In the genomic region with DNA sequence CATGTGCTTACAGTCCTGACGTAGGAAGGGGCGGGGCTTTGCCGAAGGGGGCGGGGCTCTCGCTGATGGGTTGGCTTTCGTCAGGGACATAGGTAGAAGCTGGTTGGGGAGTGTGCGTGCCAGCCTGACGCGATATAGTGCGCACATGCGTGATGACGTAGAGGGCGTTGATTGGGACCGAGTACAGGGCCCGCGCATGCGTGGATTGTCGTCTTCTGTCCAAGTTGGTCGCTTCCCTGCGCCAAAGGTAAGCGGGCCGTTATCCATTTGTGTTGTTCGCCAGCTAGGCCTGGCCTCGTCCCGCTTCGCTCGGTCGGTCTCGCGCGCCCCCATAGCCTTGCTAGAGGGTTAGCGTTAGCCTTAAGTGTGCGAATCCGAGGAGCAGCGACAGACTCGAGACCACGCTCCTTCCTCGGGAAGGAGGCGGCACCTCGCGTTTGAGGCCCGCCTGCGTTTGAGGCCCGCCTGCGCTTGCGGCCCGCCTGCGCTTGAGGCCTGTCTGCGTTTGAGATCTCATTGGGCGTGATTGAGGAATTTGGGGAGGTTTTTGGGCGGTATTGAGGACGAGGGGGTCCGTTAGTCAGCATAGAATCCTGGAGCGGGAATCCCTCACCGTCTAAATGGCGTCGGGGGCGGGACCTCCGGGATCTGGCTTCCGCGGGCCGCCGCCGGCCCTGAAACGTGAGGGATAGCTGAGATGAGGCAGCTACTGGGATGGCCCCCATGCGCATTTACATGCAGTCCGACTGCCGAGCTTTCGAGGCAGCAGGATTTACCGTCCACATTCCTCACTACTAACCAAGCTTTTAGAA, we compare ENCODE assay signal across 1 cellular context.
A peak's percentile ranks its signal among the peaks of the same experiment; 100 is the strongest.
TF ChIP-seq lines count a peak whose summit lies in the region.

TSS of gene XRCC6 (plus strand) at position 197 of the 812 bp plus-strand sequence. CDS start 710 bp downstream, outside the sequence.

TF ChIP-seq in HepG2, 621 proteins besides CTCF, POLR2A, EP300 and RAD21 (continued from another document and continues in another):
- TF ChIP-seq, protein P1, sequence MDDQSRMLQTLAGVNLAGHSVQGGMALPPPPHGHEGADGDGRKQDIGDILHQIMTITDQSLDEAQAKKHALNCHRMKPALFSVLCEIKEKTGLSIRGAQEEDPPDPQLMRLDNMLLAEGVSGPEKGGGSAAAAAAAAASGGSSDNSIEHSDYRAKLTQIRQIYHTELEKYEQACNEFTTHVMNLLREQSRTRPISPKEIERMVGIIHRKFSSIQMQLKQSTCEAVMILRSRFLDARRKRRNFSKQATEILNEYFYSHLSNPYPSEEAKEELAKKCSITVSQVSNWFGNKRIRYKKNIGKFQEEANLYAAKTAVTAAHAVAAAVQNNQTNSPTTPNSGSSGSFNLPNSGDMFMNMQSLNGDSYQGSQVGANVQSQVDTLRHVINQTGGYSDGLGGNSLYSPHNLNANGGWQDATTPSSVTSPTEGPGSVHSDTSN (CRISPR knock-in tag; IDR thresholded peaks at IDR 0.05; ENCODE audit: borderline replicate concordance) = no peak
- TF ChIP-seq SAP130 (CRISPR knock-in tag; IDR thresholded peaks at IDR 0.05; ENCODE audit: low read depth) (peak; percentile 84; the same call in 1 of the 2 replicates), IRX3 (CRISPR knock-in tag; IDR thresholded peaks at IDR 0.05; ENCODE audit: borderline replicate concordance, low read depth) (0 out of 2 replicates have a peak, but pooled peaks have one; percentile 76), THYN1 (CRISPR knock-in tag; IDR thresholded peaks at IDR 0.05; ENCODE audit: borderline replicate concordance, low read depth) (no peak), ZNF761 (CRISPR knock-in tag; conservative IDR thresholded peaks at IDR 0.05) (no peak), KDM6A (CRISPR knock-in tag; IDR thresholded peaks at IDR 0.05; ENCODE audit: low read depth) (no peak), GABPB1 (CRISPR knock-in tag; IDR thresholded peaks at IDR 0.05) (peak; percentile 83), ARID2 (CRISPR knock-in tag; IDR thresholded peaks at IDR 0.05; ENCODE audit: borderline replicate concordance) (no peak), CEBPB (IDR thresholded peaks at IDR 0.05; ENCODE audit: borderline replicate concordance, low read depth, low read length) (no peak), PHF8 (CRISPR knock-in tag; IDR thresholded peaks at IDR 0.05) (peak; percentile 94), EEA1 (CRISPR knock-in tag; IDR thresholded peaks at IDR 0.05; ENCODE audit: borderline replicate concordance) (peak; percentile 37; the same call in 1 of the 2 replicates), RXRA (CRISPR knock-in tag; IDR thresholded peaks at IDR 0.05) (peak; percentile 42; the same call in 1 of the 2 replicates), FOXO1 (CRISPR knock-in tag; IDR thresholded peaks at IDR 0.05) (no peak), ZNF503 (CRISPR knock-in tag; IDR thresholded peaks at IDR 0.05) (no peak), ZNF800 (CRISPR knock-in tag; IDR thresholded peaks at IDR 0.05) (no peak), SIN3B (IDR thresholded peaks at IDR 0.05; ENCODE audit: low read length) (no peak), MXD4 (CRISPR knock-in tag; IDR thresholded peaks at IDR 0.05) (no peak), SRY (CRISPR knock-in tag; IDR thresholded peaks at IDR 0.05) (peak; percentile 87), ARNT (IDR thresholded peaks at IDR 0.05) (no peak), ZBTB33 (CRISPR knock-in tag; IDR thresholded peaks at IDR 0.05) (peak; percentile 6; the same call in 1 of the 2 replicates), SSRP1 (CRISPR knock-in tag; IDR thresholded peaks at IDR 0.05) (no peak), GTF2F1 (IDR thresholded peaks at IDR 0.05; ENCODE audit: low read length) (no peak; the same call in 1 of the 2 replicates), ZFP62 (CRISPR knock-in tag; IDR thresholded peaks at IDR 0.05) (no peak), ZNF550 (CRISPR knock-in tag; IDR thresholded peaks at IDR 0.05; ENCODE audit: borderline replicate concordance) (no peak)
- TF ChIP-seq, protein P2, sequence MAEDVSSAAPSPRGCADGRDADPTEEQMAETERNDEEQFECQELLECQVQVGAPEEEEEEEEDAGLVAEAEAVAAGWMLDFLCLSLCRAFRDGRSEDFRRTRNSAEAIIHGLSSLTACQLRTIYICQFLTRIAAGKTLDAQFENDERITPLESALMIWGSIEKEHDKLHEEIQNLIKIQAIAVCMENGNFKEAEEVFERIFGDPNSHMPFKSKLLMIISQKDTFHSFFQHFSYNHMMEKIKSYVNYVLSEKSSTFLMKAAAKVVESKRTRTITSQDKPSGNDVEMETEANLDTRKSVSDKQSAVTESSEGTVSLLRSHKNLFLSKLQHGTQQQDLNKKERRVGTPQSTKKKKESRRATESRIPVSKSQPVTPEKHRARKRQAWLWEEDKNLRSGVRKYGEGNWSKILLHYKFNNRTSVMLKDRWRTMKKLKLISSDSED (CRISPR knock-in tag; IDR thresholded peaks at IDR 0.05) = no peak
- TF ChIP-seq, protein P3, sequence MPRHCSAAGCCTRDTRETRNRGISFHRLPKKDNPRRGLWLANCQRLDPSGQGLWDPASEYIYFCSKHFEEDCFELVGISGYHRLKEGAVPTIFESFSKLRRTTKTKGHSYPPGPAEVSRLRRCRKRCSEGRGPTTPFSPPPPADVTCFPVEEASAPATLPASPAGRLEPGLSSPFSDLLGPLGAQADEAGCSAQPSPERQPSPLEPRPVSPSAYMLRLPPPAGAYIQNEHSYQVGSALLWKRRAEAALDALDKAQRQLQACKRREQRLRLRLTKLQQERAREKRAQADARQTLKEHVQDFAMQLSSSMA (CRISPR knock-in tag; IDR thresholded peaks at IDR 0.05) = peak; percentile 70; the same call in 1 of the 2 replicates
- TF ChIP-seq, protein P4, sequence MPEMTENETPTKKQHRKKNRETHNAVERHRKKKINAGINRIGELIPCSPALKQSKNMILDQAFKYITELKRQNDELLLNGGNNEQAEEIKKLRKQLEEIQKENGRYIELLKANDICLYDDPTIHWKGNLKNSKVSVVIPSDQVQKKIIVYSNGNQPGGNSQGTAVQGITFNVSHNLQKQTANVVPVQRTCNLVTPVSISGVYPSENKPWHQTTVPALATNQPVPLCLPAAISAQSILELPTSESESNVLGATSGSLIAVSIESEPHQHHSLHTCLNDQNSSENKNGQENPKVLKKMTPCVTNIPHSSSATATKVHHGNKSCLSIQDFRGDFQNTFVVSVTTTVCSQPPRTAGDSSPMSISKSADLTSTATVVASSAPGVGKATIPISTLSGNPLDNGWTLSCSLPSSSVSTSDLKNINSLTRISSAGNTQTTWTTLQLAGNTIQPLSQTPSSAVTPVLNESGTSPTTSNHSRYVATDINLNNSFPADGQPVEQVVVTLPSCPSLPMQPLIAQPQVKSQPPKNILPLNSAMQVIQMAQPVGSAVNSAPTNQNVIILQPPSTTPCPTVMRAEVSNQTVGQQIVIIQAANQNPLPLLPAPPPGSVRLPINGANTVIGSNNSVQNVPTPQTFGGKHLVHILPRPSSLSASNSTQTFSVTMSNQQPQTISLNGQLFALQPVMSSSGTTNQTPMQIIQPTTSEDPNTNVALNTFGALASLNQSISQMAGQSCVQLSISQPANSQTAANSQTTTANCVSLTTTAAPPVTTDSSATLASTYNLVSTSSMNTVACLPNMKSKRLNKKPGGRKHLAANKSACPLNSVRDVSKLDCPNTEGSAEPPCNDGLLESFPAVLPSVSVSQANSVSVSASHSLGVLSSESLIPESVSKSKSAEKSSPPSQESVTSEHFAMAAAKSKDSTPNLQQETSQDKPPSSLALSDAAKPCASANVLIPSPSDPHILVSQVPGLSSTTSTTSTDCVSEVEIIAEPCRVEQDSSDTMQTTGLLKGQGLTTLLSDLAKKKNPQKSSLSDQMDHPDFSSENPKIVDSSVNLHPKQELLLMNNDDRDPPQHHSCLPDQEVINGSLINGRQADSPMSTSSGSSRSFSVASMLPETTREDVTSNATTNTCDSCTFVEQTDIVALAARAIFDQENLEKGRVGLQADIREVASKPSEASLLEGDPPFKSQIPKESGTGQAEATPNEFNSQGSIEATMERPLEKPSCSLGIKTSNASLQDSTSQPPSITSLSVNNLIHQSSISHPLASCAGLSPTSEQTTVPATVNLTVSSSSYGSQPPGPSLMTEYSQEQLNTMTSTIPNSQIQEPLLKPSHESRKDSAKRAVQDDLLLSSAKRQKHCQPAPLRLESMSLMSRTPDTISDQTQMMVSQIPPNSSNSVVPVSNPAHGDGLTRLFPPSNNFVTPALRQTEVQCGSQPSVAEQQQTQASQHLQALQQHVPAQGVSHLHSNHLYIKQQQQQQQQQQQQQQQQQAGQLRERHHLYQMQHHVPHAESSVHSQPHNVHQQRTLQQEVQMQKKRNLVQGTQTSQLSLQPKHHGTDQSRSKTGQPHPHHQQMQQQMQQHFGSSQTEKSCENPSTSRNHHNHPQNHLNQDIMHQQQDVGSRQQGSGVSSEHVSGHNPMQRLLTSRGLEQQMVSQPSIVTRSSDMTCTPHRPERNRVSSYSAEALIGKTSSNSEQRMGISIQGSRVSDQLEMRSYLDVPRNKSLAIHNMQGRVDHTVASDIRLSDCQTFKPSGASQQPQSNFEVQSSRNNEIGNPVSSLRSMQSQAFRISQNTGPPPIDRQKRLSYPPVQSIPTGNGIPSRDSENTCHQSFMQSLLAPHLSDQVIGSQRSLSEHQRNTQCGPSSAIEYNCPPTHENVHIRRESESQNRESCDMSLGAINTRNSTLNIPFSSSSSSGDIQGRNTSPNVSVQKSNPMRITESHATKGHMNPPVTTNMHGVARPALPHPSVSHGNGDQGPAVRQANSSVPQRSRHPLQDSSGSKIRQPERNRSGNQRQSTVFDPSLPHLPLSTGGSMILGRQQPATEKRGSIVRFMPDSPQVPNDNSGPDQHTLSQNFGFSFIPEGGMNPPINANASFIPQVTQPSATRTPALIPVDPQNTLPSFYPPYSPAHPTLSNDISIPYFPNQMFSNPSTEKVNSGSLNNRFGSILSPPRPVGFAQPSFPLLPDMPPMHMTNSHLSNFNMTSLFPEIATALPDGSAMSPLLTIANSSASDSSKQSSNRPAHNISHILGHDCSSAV (CRISPR knock-in tag; IDR thresholded peaks at IDR 0.05; ENCODE audit: borderline replicate concordance) = no peak
- TF ChIP-seq, protein P5, sequence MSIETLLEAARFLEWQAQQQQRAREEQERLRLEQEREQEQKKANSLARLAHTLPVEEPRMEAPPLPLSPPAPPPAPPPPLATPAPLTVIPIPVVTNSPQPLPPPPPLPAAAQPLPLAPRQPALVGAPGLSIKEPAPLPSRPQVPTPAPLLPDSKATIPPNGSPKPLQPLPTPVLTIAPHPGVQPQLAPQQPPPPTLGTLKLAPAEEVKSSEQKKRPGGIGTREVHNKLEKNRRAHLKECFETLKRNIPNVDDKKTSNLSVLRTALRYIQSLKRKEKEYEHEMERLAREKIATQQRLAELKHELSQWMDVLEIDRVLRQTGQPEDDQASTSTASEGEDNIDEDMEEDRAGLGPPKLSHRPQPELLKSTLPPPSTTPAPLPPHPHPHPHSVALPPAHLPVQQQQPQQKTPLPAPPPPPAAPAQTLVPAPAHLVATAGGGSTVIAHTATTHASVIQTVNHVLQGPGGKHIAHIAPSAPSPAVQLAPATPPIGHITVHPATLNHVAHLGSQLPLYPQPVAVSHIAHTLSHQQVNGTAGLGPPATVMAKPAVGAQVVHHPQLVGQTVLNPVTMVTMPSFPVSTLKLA (IDR thresholded peaks at IDR 0.05) = peak; percentile 75
